In the genomic region with DNA sequence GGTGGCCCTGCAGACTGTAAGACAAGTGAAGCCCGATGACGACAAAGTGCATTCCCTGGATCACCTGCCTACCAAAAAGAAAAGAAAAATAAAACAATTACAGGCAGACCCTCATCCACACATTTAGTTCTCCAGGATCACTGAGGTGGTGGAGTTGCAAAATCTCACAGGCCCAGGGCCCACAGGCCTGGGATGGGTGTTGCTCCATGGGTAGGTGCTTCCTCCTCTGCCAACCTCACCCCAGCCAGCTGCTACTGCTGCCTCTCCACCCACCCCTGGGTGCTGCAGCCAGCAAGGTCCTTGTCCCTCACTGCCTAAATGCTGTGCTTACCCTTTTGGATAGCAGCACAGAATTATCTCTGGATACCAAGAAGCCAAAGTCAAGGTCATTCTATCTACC, we compare ENCODE assay signal across 28 cellular contexts.
"Had no signal": no experiment of that assay in that cellular context is flagged by ENCODE, and none has a peak within 500 bp of the region (broad histone marks: within the 10 kb centered on the region; RNA-seq: fewer than 3 reads in every experiment).

No MANE protein-coding gene starts in this region.

- H3K27ac Mint-ChIP-seq: activated CD4-positive, alpha-beta T cell treated with anti-CD3 and anti-CD28 coated beads for 36 hours; activated CD8-positive, alpha-beta T cell treated with anti-CD3 and anti-CD28 coated beads for 36 hours; activated naive CD8-positive, alpha-beta T cell; activated T-cell treated with anti-CD3 and anti-CD28 coated beads, Interleukin-2, amount 50 U/mL, for 24 hours; activated T-helper 17 cell treated with anti-CD3 and anti-CD28 coated beads, Interleukin-2, amount 50 U/mL, for 72 hours; dendritic cell treated with granulocyte-macrophage colony-stimulating factor and Interleukin-4, amounts not matched to agents 40 ng/mL and 50 ng/mL, for 4 days had no signal

- H3K27me3 Mint-ChIP-seq: activated naive CD8-positive, alpha-beta T cell had no signal

- H3K4me3 Mint-ChIP-seq: activated CD4-positive, alpha-beta T cell treated with anti-CD3 and anti-CD28 coated beads for 36 hours; activated CD8-positive, alpha-beta T cell treated with anti-CD3 and anti-CD28 coated beads for 36 hours; activated naive CD8-positive, alpha-beta T cell; activated T-cell treated with anti-CD3 and anti-CD28 coated beads, Interleukin-2, amount 50 U/mL, for 24 hours; activated T-helper 17 cell treated with anti-CD3 and anti-CD28 coated beads, Interleukin-2, amount 50 U/mL, for 72 hours; central memory CD8-positive, alpha-beta T cell; dendritic cell treated with granulocyte-macrophage colony-stimulating factor and Interleukin-4, amounts not matched to agents 40 ng/mL and 50 ng/mL, for 4 days had no signal

- ATAC-seq: activated CD4-positive, alpha-beta T cell treated with anti-CD3 and anti-CD28 coated beads for 36 hours; activated CD8-positive, alpha-beta T cell treated with anti-CD3 and anti-CD28 coated beads for 36 hours; activated T-helper 17 cell treated with anti-CD3 and anti-CD28 coated beads, Interleukin-2, amount 50 U/mL, for 72 hours; gastroesophageal sphincter; heart right ventricle had no signal

- DNase-seq: activated CD4-positive, alpha-beta T cell treated with anti-CD3 and anti-CD28 coated beads for 36 hours; activated CD4-positive, alpha-beta T cell treated with anti-CD3 and anti-CD28 coated beads, Interleukin-2, amount 50 U/mL, for 1 hour; activated CD4-positive, alpha-beta T cell treated with anti-CD3 and anti-CD28 coated beads, Interleukin-2, amount 50 U/mL, for 48 hours; activated CD4-positive, CD25-positive, alpha-beta regulatory T cell; activated CD4-positive, CD25-positive, alpha-beta regulatory T cell treated with anti-CD3 and anti-CD28 coated beads, Interleukin-2, amount 50 U/mL, for 72 hours; activated CD8-positive, alpha-beta memory T cell treated with anti-CD3 and anti-CD28 coated beads for 24 hours; activated CD8-positive, alpha-beta T cell treated with anti-CD3 and anti-CD28 coated beads for 36 hours; activated effector memory CD4-positive, alpha-beta T cell treated with Interleukin-2 at 50 U/mL for 16 hours; activated gamma-delta T cell treated with Interleukin-2 at 50 U/mL for 16 hours; activated naive CD4-positive, alpha-beta T cell treated with anti-CD3 and anti-CD28 coated beads, Interleukin-2, amount 50 U/mL, for 16 hours; activated naive CD4-positive, alpha-beta T cell treated with Interleukin-2 at 50 U/mL for 16 hours; activated T-cell treated with anti-CD3 and anti-CD28 coated beads, Interleukin-2, amount 50 U/mL, for 24 hours; amniotic stem cell; anterior cingulate cortex; brain microvascular endothelial cell; dorsolateral prefrontal cortex; effector memory CD4-positive, alpha-beta T cell; erythroblast; esophagus squamous epithelium; foreskin melanocyte; heart right ventricle; T-helper 2 cell had no signal

- H3K9me3 Mint-ChIP-seq: activated CD8-positive, alpha-beta T cell treated with anti-CD3 and anti-CD28 coated beads for 36 hours; activated T-cell treated with anti-CD3 and anti-CD28 coated beads, Interleukin-2, amount 50 U/mL, for 24 hours; activated T-helper 17 cell treated with anti-CD3 and anti-CD28 coated beads, Interleukin-2, amount 50 U/mL, for 72 hours; central memory CD8-positive, alpha-beta T cell; dendritic cell treated with granulocyte-macrophage colony-stimulating factor and Interleukin-4, amounts not matched to agents 40 ng/mL and 50 ng/mL, for 4 days had no signal

- H3K36me3 Mint-ChIP-seq: activated naive CD8-positive, alpha-beta T cell had no signal

- H3K4me1 Mint-ChIP-seq: activated CD4-positive, alpha-beta T cell treated with anti-CD3 and anti-CD28 coated beads for 36 hours; activated T-helper 17 cell treated with anti-CD3 and anti-CD28 coated beads, Interleukin-2, amount 50 U/mL, for 72 hours; central memory CD8-positive, alpha-beta T cell had no signal

- H3K4me1 ChIP-seq: esophagus squamous epithelium, gastroesophageal sphincter, heart right ventricle had no signal

- H3K27me3 ChIP-seq: brain microvascular endothelial cell, dorsolateral prefrontal cortex, esophagus squamous epithelium, gastroesophageal sphincter, heart right ventricle had no signal

- H3K9me3 ChIP-seq: esophagus squamous epithelium, gastroesophageal sphincter, heart right ventricle had no signal

- H3K36me3 ChIP-seq: brain microvascular endothelial cell, esophagus squamous epithelium, gastroesophageal sphincter, heart right ventricle had no signal

- H3K27ac ChIP-seq: brain microvascular endothelial cell, coronary artery, dorsolateral prefrontal cortex, esophagus squamous epithelium, gastroesophageal sphincter, heart right ventricle had no signal

- H3K4me3 ChIP-seq: coronary artery, dorsolateral prefrontal cortex, esophagus squamous epithelium, gastroesophageal sphincter, heart right ventricle had no signal
